ENCODE assay signal across 6 cellular contexts in genomic region chrX:155071694-155072215, GRCh38. TPM values are rescaled to one million over a fixed set of nuclear protein-coding genes. Genes with fewer than 3 reads are reported as not detected.
DNase-seq lines count a peak whose midpoint lies in the region; ATAC-seq lines count a peak whose summit lies in the region.

No MANE protein-coding gene starts in this region.

- H3K4me1 ChIP-seq in HUES64 (ENCODE audit: insufficient read depth, low read length) (peaks cover 4% of the 10 kb centered on the region; the same call in 1 of the 2 replicates), endocrine pancreas (ENCODE audit: control insufficient read depth, insufficient read depth, low read length) (peaks cover 10% of the 10 kb centered on the region)

- peak overlapping the region; percentile 56 for H3K27ac ChIP-seq in HUES64 (ENCODE audit: low read depth, low read length)

- no peak for DNase-seq in skeletal muscle cell (ENCODE audit: low read depth)
- no peak for DNase-seq in stimulated activated CD4-positive, alpha-beta T cell treated with anti-CD3 and anti-CD28 coated beads, Interleukin-2, amount 100 ng/mL, for 48 hours

- H3K36me3 ChIP-seq in HUES64 (ENCODE audit: insufficient read depth, low read length) (peaks cover 34% of the 10 kb centered on the region), endocrine pancreas (ENCODE audit: control insufficient read depth, insufficient read depth, low read length) (no peaks in the 10 kb centered on the region)

- 2% methylated on average over 24 of the region's 24 CpGs for WGBS in HUES64

- H3K27me3 ChIP-seq in HUES64 (ENCODE audit: insufficient read depth, low read length), result no peaks in the 10 kb centered on the region
- no peaks in the 10 kb centered on the region for H3K27me3 ChIP-seq in endocrine pancreas (ENCODE audit: control insufficient read depth, insufficient read depth, low read length)

- peak overlapping the region; percentile 100 for H3K4me3 ChIP-seq in HUES64 (ENCODE audit: low read length)
- peak overlapping the region; percentile 74 for H3K4me3 ChIP-seq in endocrine pancreas (ENCODE audit: control insufficient read depth, insufficient read depth, low read length)
- peak overlapping the region; percentile 70 for H3K4me3 ChIP-seq in skeletal muscle cell (ENCODE audit: low read depth, low read length)

- peak; percentile 18 for ATAC-seq in GM18909 (IDR thresholded peaks at IDR 0.05; ENCODE audit: poor library complexity, unreplicated experiment)
- no peak for ATAC-seq in HG02610 (IDR thresholded peaks at IDR 0.05; ENCODE audit: unreplicated experiment)

- H3K9me3 ChIP-seq in HUES64 (ENCODE audit: insufficient read depth, low read depth, low read length) (no peaks in the 10 kb centered on the region), endocrine pancreas (ENCODE audit: control insufficient read depth, low read length) (no peaks in the 10 kb centered on the region)

- peak overlapping the region; percentile 94 for H3K9ac ChIP-seq in HUES64 (ENCODE audit: low read depth, low read length)
- H3K9ac ChIP-seq in endocrine pancreas (ENCODE audit: control insufficient read depth, insufficient read depth, low read length), result peak overlapping the region; percentile 77

RNA-seq across cellular contexts. Expression of gene BRCC3, which starts 0.4 kb away (rescaled TPM):
- polyA plus RNA-seq in HUES64 (2013, experiment 1 of 2), result 19.9 TPM
- polyA plus RNA-seq in HUES64 (2013, experiment 2 of 2), result 18.5 TPM

RNA-seq across cellular contexts. Expression of gene CMC4, which starts 0.8 kb away (rescaled TPM):
- polyA plus RNA-seq in HUES64 (2013, experiment 1 of 2), result 4.3 TPM
- 7.0 TPM for polyA plus RNA-seq in HUES64 (2013, experiment 2 of 2)

RNA-seq across cellular contexts. Expression of gene MTCP1, which starts 0.8 kb away (rescaled TPM):
- 12.5 TPM for polyA plus RNA-seq in HUES64 (2013, experiment 1 of 2)
- polyA plus RNA-seq in HUES64 (2013, experiment 2 of 2), result 11.8 TPM

RNA-seq across cellular contexts. Expression of gene FUNDC2, which starts 45.1 kb away (rescaled TPM):
- polyA plus RNA-seq in HUES64 (2013, experiment 1 of 2), result 58.2 TPM
- polyA plus RNA-seq in HUES64 (2013, experiment 2 of 2), result 68.7 TPM

RNA-seq across cellular contexts. Expression of gene F8, which starts 49.2 kb away (rescaled TPM):
- polyA plus RNA-seq in HUES64 (2013, experiment 1 of 2), result 1.0 TPM
- polyA plus RNA-seq in HUES64 (2013, experiment 2 of 2), result 1.4 TPM
